Comparison of ENCODE assay signal across 22 cellular contexts in genomic region chr3:21158801-21159564, GRCh38.
A peak's percentile ranks its signal among the peaks of the same experiment; 100 is the strongest.
DNase-seq lines count a peak whose midpoint lies in the region; FAIRE-seq and TF ChIP-seq lines count a peak whose summit lies in the region.
"Had no signal": no experiment of that assay in that cellular context is flagged by ENCODE, and none has a peak within 500 bp of the region (broad histone marks: within the 10 kb centered on the region; RNA-seq: fewer than 3 reads in every experiment).

No MANE protein-coding gene starts in this region.

- no TSS peak for BruUV-seq in OCI-LY7 (replicated peaks; lab: Mats Ljungman, UMichigan)

- H3K4me3 ChIP-seq in astrocyte of the spinal cord (ENCODE audit: low read depth, low read length) (no peak overlapping the region), hepatocyte (no peak overlapping the region), OCI-LY7 (ENCODE audit: low read depth, low read length, poor library complexity, severe bottlenecking) (no peak overlapping the region)
- H3K4me3 ChIP-seq: lung had no signal

- intact Hi-C loops in OCI-LY7 (cut with micrococcal nuclease; ENCODE audit: unreplicated experiment) = no loop called here

- FAIRE-seq in D721Med (lab: Jason Lieb, UNC) = no peak

- POLR2A ChIA-PET in OCI-LY7 (lab: Charles Lee) = interaction anchor here (0.6 kb wide), 2 partner anchors 487 to 916 kb away, joined by 3 to 4 read pairs; no protein-coding TSS in a partner anchor

- in situ Hi-C loops in astrocyte of the spinal cord (cut with HindIII; ENCODE audit: low sequenced_read_pairs) = no loop called here

- H3K27ac ChIP-seq in hepatocyte (peak overlapping the region; percentile 46), OCI-LY7 (ENCODE audit: low read depth, low read length, poor library complexity, severe bottlenecking) (no peak overlapping the region)

- H4K20me1 ChIP-seq in hepatocyte (ENCODE audit: insufficient read depth, poor library complexity, severe bottlenecking) = no peaks in the 10 kb centered on the region
- no peaks in the 10 kb centered on the region for H4K20me1 ChIP-seq in OCI-LY7 (ENCODE audit: insufficient read depth, low read length)

- WGBS in hepatocyte (ENCODE audit: low lambda C conversion rate, missing lambda C conversion rate) = 56% methylated on average over 4 of the region's 4 CpGs

- H3K36me3 ChIP-seq in hepatocyte (replicated peaks; ENCODE audit: insufficient read depth, low read depth) (no peaks in the 10 kb centered on the region), OCI-LY7 (ENCODE audit: insufficient read depth, low read length) (no peaks in the 10 kb centered on the region)

- no peaks in the 10 kb centered on the region for H3K27me3 ChIP-seq in hepatocyte

- H3K4me2 ChIP-seq in hepatocyte (no peak overlapping the region), OCI-LY7 (ENCODE audit: low read length) (no peak overlapping the region)

- TF ChIP-seq CTCF in astrocyte of the spinal cord (IDR thresholded peaks at IDR 0.05; ENCODE audit: low read depth, low read length) = no peak
- TF ChIP-seq CTCF in hepatocyte (IDR thresholded peaks at IDR 0.05; ENCODE audit: poor library complexity) = no peak
- no peak for TF ChIP-seq CTCF in OCI-LY7 (conservative IDR thresholded peaks at IDR 0.05; ENCODE audit: low read length)
- TF ChIP-seq CTCF in D721Med (IDR thresholded peaks at IDR 0.05; ENCODE audit: insufficient read depth, missing control alignments) = no peak
- TF ChIP-seq CTCF in GM20000 (IDR thresholded peaks at IDR 0.05; ENCODE audit: extremely low read depth, missing control alignments) = no peak

- H3K9me2 ChIP-seq in hepatocyte (replicated peaks; ENCODE audit: insufficient read depth) = no peaks in the 10 kb centered on the region
- no peaks in the 10 kb centered on the region for H3K9me2 ChIP-seq in OCI-LY7 (ENCODE audit: insufficient read depth, low read length)

- H2AFZ ChIP-seq in hepatocyte = no peak overlapping the region
- no peak overlapping the region for H2AFZ ChIP-seq in OCI-LY7 (ENCODE audit: low read length)

- H3K79me2 ChIP-seq in hepatocyte (no peaks in the 10 kb centered on the region), OCI-LY7 (ENCODE audit: insufficient read depth, low read depth, low read length) (no peaks in the 10 kb centered on the region)

- peak; percentile 22 for DNase-seq in AG20443 (ENCODE audit: low spot score)
- DNase-seq in NCI-H1694 (lab: John Stamatoyannopoulos, UW) = peak; percentile 10
- peak; percentile 5 for DNase-seq in astrocyte of the spinal cord (ENCODE audit: low read depth, low spot score)
- peak; percentile 4 for DNase-seq in hepatocyte (ENCODE audit: low spot score)
- no peak for DNase-seq in OCI-LY7 (ENCODE audit: low spot score)
- no peak for DNase-seq in mesenteric fat pad (ENCODE audit: low spot score)
- no peak for DNase-seq in D721Med (ENCODE audit: insufficient read length, low spot score)
- no peak for DNase-seq in GM20000 (ENCODE audit: low spot score)
- DNase-seq: activated B cell treated with CpG ODN at 0.5 μM for 24 hours; activated CD8-positive, alpha-beta T cell treated with anti-CD3 and anti-CD28 coated beads, Interleukin-2, amount 10 ng/mL, durations not matched to agents 7 days and 5 days; activated naive CD8-positive, alpha-beta T cell treated with anti-CD3 and anti-CD28 coated beads, Interleukin-2, amount 50 U/mL, for 24 hours; GDM1; HCEC 1CT; immature natural killer cell; NCI-H2081 treated with DMSO at 0.1 percent for 48 hours; NCI-H748 treated with DMSO at 0.1 percent for 48 hours; nephron progenitor cell; retina; RPMI8226; stimulated activated CD4-positive, alpha-beta T cell treated with anti-CD3 and anti-CD28 coated beads, Interleukin-1b, Interleukin-23, amount 100 ng/mL, for 48 hours; substantia nigra had no signal

- no peaks in the 10 kb centered on the region for H3K9me3 ChIP-seq in hepatocyte (ENCODE audit: low read depth)
- H3K9me3 ChIP-seq in OCI-LY7 (ENCODE audit: low read length) = no peaks in the 10 kb centered on the region

- CTCF ChIA-PET in OCI-LY7 (lab: Charles Lee; ENCODE audit: unreplicated experiment) = no interaction called here

- H3K4me1 ChIP-seq in hepatocyte (ENCODE audit: insufficient read depth) (no peaks in the 10 kb centered on the region), OCI-LY7 (ENCODE audit: insufficient read depth, low read length, poor library complexity, severe bottlenecking) (no peaks in the 10 kb centered on the region)

Comparison
In these comparisons a context has a peak if more than half of its experiments do, and no peak if none do; other contexts are left out.
1. DNase-seq: peak in AG20443 (single experiment), NCI-H1694 (single experiment), astrocyte of the spinal cord (single experiment) and hepatocyte (single experiment); none in OCI-LY7 (single experiment), mesenteric fat pad (single experiment), D721Med (single experiment) and GM20000 (single experiment).